Comparison of ENCODE assay signal across 9 cellular contexts in the genomic region with DNA sequence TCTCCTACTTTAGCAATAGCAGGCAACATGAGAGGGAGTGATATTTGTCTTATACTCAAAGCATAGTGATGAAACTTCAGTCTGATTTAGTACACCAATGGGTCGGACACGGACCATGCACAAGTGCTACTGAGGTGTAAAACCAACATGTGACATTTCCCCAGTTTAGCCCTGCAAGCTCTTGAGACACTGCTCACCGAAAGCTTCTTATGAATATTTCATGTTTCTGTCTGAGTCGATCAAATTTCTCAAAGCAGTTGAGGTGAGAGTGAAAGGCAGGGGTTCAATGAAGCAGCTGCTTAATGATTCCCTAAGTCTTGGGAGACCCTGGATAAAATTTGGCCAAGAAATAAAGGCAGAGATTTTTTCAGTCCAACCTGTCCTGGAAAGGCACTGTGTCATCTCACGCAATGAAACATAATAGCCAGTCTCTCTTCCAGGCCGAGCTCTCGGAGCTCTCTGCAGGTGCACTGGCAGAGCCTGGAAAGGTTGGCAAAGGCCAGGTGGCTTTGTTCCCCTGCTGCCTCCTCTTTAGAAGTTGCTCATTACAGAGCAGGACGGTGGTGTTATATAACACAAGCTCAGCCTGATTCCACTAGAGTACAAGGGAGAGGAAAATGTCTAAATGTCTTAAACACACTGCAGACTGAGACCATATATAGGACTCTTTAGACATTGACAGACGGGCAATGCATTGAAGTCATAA. TPM values are rescaled to one million over a fixed set of nuclear protein-coding genes. Genes with fewer than 3 reads are reported as not detected.
DNase-seq lines count a peak whose midpoint lies in the region; ATAC-seq and TF ChIP-seq lines count a peak whose summit lies in the region.
"Had no signal": no experiment of that assay in that cellular context is flagged by ENCODE, and none has a peak within 500 bp of the region (broad histone marks: within the 10 kb centered on the region; RNA-seq: fewer than 3 reads in every experiment).

No MANE protein-coding gene starts in this region.

- H3K4me1 ChIP-seq in OCI-LY7 (ENCODE audit: insufficient read depth, low read length, poor library complexity, severe bottlenecking) (peaks cover 9% of the 10 kb centered on the region), left ventricle myocardium inferior (peaks cover 17% of the 10 kb centered on the region)

- H3K9me3 ChIP-seq in OCI-LY7 (ENCODE audit: low read length) (no peaks in the 10 kb centered on the region), left ventricle myocardium inferior (replicated peaks) (peaks cover 5% of the 10 kb centered on the region)

- H3K4me2 ChIP-seq in OCI-LY7 (ENCODE audit: low read length): no peak overlapping the region

- H3K36me3 ChIP-seq in OCI-LY7 (ENCODE audit: insufficient read depth, low read length) (no peaks in the 10 kb centered on the region), left ventricle myocardium inferior (no peaks in the 10 kb centered on the region)

- intact Hi-C loops in OCI-LY7 (cut with micrococcal nuclease; ENCODE audit: unreplicated experiment) (no loop called here), left ventricle myocardium inferior (cut with micrococcal nuclease) (no loop called here)

- BruUV-seq in OCI-LY7 (replicated peaks; lab: Mats Ljungman, UMichigan): no TSS peak

- no peak for TF ChIP-seq CTCF in GM10248 (IDR thresholded peaks at IDR 0.05; ENCODE audit: control extremely low read depth, extremely low read depth, low read depth, missing control alignments)
- no peak for TF ChIP-seq CTCF in OCI-LY7 (conservative IDR thresholded peaks at IDR 0.05; ENCODE audit: low read length)
- no peak for TF ChIP-seq CTCF in left ventricle myocardium inferior (IDR thresholded peaks at IDR 0.05; ENCODE audit: borderline replicate concordance)

- no peaks in the 10 kb centered on the region for H3K27me3 ChIP-seq in left ventricle myocardium inferior (ENCODE audit: low read depth)

- ATAC-seq in GM19467 (IDR thresholded peaks at IDR 0.05; ENCODE audit: unreplicated experiment) (peak; percentile 93), HG03135 (IDR thresholded peaks at IDR 0.05; ENCODE audit: unreplicated experiment) (peak; percentile 93)

- peak overlapping the region; percentile 79; the same call in 1 of the 2 replicates for H2AFZ ChIP-seq in OCI-LY7 (ENCODE audit: low read length)

- H3K79me2 ChIP-seq in OCI-LY7 (ENCODE audit: insufficient read depth, low read depth, low read length): no peaks in the 10 kb centered on the region

- H3K27ac ChIP-seq in OCI-LY7 (ENCODE audit: low read depth, low read length, poor library complexity, severe bottlenecking) (no peak overlapping the region), left ventricle myocardium inferior (replicated peaks) (no peak overlapping the region)

- H4K20me1 ChIP-seq in OCI-LY7 (ENCODE audit: insufficient read depth, low read length): no peaks in the 10 kb centered on the region

- H3K4me3 ChIP-seq in OCI-LY7 (ENCODE audit: low read depth, low read length, poor library complexity, severe bottlenecking) (no peak overlapping the region), left ventricle myocardium inferior (no peak overlapping the region)

- CTCF ChIA-PET in GM10248 (lab: Yijun Ruan, JAX): interaction anchor here (0.7 to 2.7 kb wide), 14 partner anchors 9 to 137 kb away, joined by 3 to 13 read pairs (median 4); no protein-coding TSS in a partner anchor
- CTCF ChIA-PET in OCI-LY7 (lab: Charles Lee; ENCODE audit: unreplicated experiment): no interaction called here

- POLR2A ChIA-PET in GM10248 (lab: Yijun Ruan, JAX) (no interaction called here), OCI-LY7 (lab: Charles Lee) (interaction anchor here (0.6 to 1.4 kb wide), 10 partner anchors 8 to 103 kb away, joined by 3 to 5 read pairs (median 4); no protein-coding TSS in a partner anchor)

- DNase-seq in GM10248 (ENCODE audit: extremely low spot score): peak; percentile 62
- DNase-seq in OCI-LY7 (ENCODE audit: low spot score): peak; percentile 23
- no peak for DNase-seq in SW480 (ENCODE audit: low spot score)
- no peak for DNase-seq in left ventricle myocardium inferior
- DNase-seq in activated effector memory CD4-positive, alpha-beta T cell treated with anti-CD3 and anti-CD28 coated beads, Interleukin-2, amount 50 U/mL, for 16 hours: no peak
- no peak for DNase-seq in COR-L47 (lab: John Stamatoyannopoulos, UW)
- DNase-seq: activated CD4-positive, alpha-beta T cell treated with anti-CD3 and anti-CD28 coated beads for 1 hour had no signal

- no peaks in the 10 kb centered on the region for H3K9me2 ChIP-seq in OCI-LY7 (ENCODE audit: insufficient read depth, low read length)

RNA-seq across cellular contexts. Expression of gene XPNPEP1, which starts 33.9 kb away (rescaled TPM):
- 234 and 237 TPM in 2 replicates for total RNA-seq in OCI-LY7 (2014; rRNA removed; shearing (Covaris generic))
- total RNA-seq in OCI-LY7 (2022): 130 and 136 TPM in 2 replicates
- total RNA-seq in left ventricle myocardium inferior: 35.7 TPM

RNA-seq across cellular contexts. Expression of gene ADD3, which starts 50.5 kb away (rescaled TPM):
- total RNA-seq in OCI-LY7 (2014; rRNA removed; shearing (Covaris generic)): 53.3 and 75.8 TPM in 2 replicates
- total RNA-seq in OCI-LY7 (2022) (89.7 and 100 TPM in 2 replicates), left ventricle myocardium inferior (113 TPM)

Comparison
In these comparisons a context has a peak if more than half of its experiments do, and no peak if none do; other contexts are left out.
1. DNase-seq: peak in GM10248 (single experiment) and OCI-LY7 (single experiment); none in SW480 (single experiment), left ventricle myocardium inferior (single experiment), activated effector memory CD4-positive, alpha-beta T cell treated with anti-CD3 and anti-CD28 coated beads, Interleukin-2, amount 50 U/mL, for 16 hours (single experiment) and COR-L47 (single experiment).